ENCODE assay signal across 8 cellular contexts in genomic region chr1:173715538-173715844, GRCh38. TPM values are rescaled to one million over a fixed set of nuclear protein-coding genes. Genes with fewer than 3 reads are reported as not detected.
DNase-seq lines count a peak whose midpoint lies in the region; ATAC-seq and TF ChIP-seq lines count a peak whose summit lies in the region.

No MANE protein-coding gene starts in this region.

- peaks cover 4% of the 10 kb centered on the region for H3K36me3 ChIP-seq in thoracic aorta

- H3K27me3 Mint-ChIP-seq in activated CD8-positive, alpha-beta memory T cell treated with anti-CD3 and anti-CD28 coated beads, Interleukin-2, amount 10 ng/mL, durations not matched to agents 7 days and 5 days, result peaks cover 13% of the 10 kb centered on the region
- peaks cover 3% of the 10 kb centered on the region for H3K27me3 Mint-ChIP-seq in activated naive CD8-positive, alpha-beta T cell treated with anti-CD3 and anti-CD28 coated beads for 36 hours

- peak overlapping the region; percentile 88 for H3K4me3 Mint-ChIP-seq in activated CD8-positive, alpha-beta memory T cell treated with anti-CD3 and anti-CD28 coated beads, Interleukin-2, amount 10 ng/mL, durations not matched to agents 7 days and 5 days
- peak overlapping the region; percentile 94 for H3K4me3 Mint-ChIP-seq in activated naive CD8-positive, alpha-beta T cell treated with anti-CD3 and anti-CD28 coated beads for 36 hours

- peaks cover 17 to 21% of the 10 kb centered on the region in 2 donors for H3K4me1 ChIP-seq in thoracic aorta (ENCODE audit: control insufficient read depth in 1 of 2, low read depth in 2 of 2)

- H3K9me3 Mint-ChIP-seq in activated CD8-positive, alpha-beta memory T cell treated with anti-CD3 and anti-CD28 coated beads, Interleukin-2, amount 10 ng/mL, durations not matched to agents 7 days and 5 days (ENCODE audit: low read depth), result no peaks in the 10 kb centered on the region
- no peaks in the 10 kb centered on the region for H3K9me3 Mint-ChIP-seq in activated naive CD8-positive, alpha-beta T cell treated with anti-CD3 and anti-CD28 coated beads for 36 hours

- CTCF ChIA-PET in activated CD8-positive, alpha-beta memory T cell treated with anti-CD3 and anti-CD28 coated beads, Interleukin-2, amount 10 ng/mL, durations not matched to agents 7 days and 5 days (lab: Charles Lee), result interaction anchor here (1.2 to 4.9 kb wide), 5 partner anchors 8 to 296 kb away, joined by 3 to 30 read pairs (median 4); partner anchors contain the start of genes CENPL and DARS2
- CTCF ChIA-PET in GM10248 (lab: Yijun Ruan, JAX), result interaction anchor here (0.9 to 1.0 kb wide), 2 partner anchors 284 to 285 kb away, joined by 3 read pairs; no protein-coding TSS in a partner anchor

- intact Hi-C loops in left colon (cut with DNase I, micrococcal nuclease), result no loop called here

- ATAC-seq in activated CD8-positive, alpha-beta memory T cell treated with anti-CD3 and anti-CD28 coated beads, Interleukin-2, amount 10 ng/mL, durations not matched to agents 7 days and 5 days, result no peak
- ATAC-seq in left colon (peak; percentile 1), thoracic aorta (ENCODE audit: insufficient number of reproducible peaks, low FRiP score, low read depth) (no peak)

- H3K4me3 ChIP-seq in thoracic aorta, result peak overlapping the region; percentile 95

- H3K27me3 ChIP-seq in thoracic aorta (replicated peaks; ENCODE audit: insufficient read depth), result no peaks in the 10 kb centered on the region

- no peaks in the 10 kb centered on the region for H3K9me3 ChIP-seq in thoracic aorta

- POLR2A ChIA-PET in GM10248 (lab: Yijun Ruan, JAX), result no interaction called here

- H3K27ac ChIP-seq in thoracic aorta, result peak overlapping the region; percentile 86 to 93

- TF ChIP-seq CTCF in thoracic aorta (IDR thresholded peaks at IDR 0.05) (no peak), GM10248 (IDR thresholded peaks at IDR 0.05; ENCODE audit: control extremely low read depth, extremely low read depth, low read depth, missing control alignments) (no peak)

- no peak for DNase-seq in activated CD8-positive, alpha-beta memory T cell treated with anti-CD3 and anti-CD28 coated beads, Interleukin-2, amount 10 ng/mL, durations not matched to agents 7 days and 5 days
- DNase-seq in activated CD8-positive, alpha-beta memory T cell treated with anti-CD3 and anti-CD28 coated beads, Interleukin-2, amount 50 U/mL, for 4 hours, result no peak
- DNase-seq in activated naive CD8-positive, alpha-beta T cell treated with anti-CD3 and anti-CD28 coated beads for 36 hours, result no peak
- no peak for DNase-seq in left colon
- DNase-seq in thoracic aorta (ENCODE audit: low spot score), result no peak
- no peak for DNase-seq in central memory CD4-positive, alpha-beta T cell
- no peak for DNase-seq in GM10248 (ENCODE audit: extremely low spot score)
- no peak for DNase-seq in amniotic stem cell (lab: John Stamatoyannopoulos, UW)

- H3K4me1 Mint-ChIP-seq in activated CD8-positive, alpha-beta memory T cell treated with anti-CD3 and anti-CD28 coated beads, Interleukin-2, amount 10 ng/mL, durations not matched to agents 7 days and 5 days, result peaks cover 29% of the 10 kb centered on the region
- H3K4me1 Mint-ChIP-seq in activated naive CD8-positive, alpha-beta T cell treated with anti-CD3 and anti-CD28 coated beads for 36 hours, result peaks cover 19% of the 10 kb centered on the region

- H3K36me3 Mint-ChIP-seq in activated CD8-positive, alpha-beta memory T cell treated with anti-CD3 and anti-CD28 coated beads, Interleukin-2, amount 10 ng/mL, durations not matched to agents 7 days and 5 days, result peaks cover 17% of the 10 kb centered on the region
- peaks cover 12% of the 10 kb centered on the region for H3K36me3 Mint-ChIP-seq in activated naive CD8-positive, alpha-beta T cell treated with anti-CD3 and anti-CD28 coated beads for 36 hours

- H3K27ac Mint-ChIP-seq in activated CD8-positive, alpha-beta memory T cell treated with anti-CD3 and anti-CD28 coated beads, Interleukin-2, amount 10 ng/mL, durations not matched to agents 7 days and 5 days, result peak overlapping the region; percentile 90
- peak overlapping the region; percentile 89 for H3K27ac Mint-ChIP-seq in activated naive CD8-positive, alpha-beta T cell treated with anti-CD3 and anti-CD28 coated beads for 36 hours

RNA-seq across cellular contexts. Expression of gene KLHL20, which starts 0.7 kb away (rescaled TPM):
- total RNA-seq in activated CD8-positive, alpha-beta memory T cell treated with anti-CD3 and anti-CD28 coated beads, Interleukin-2, amount 10 ng/mL, durations not matched to agents 7 days and 5 days, result 10 to 100 TPM; 18.8 to 25.0 TPM
- total RNA-seq in activated naive CD8-positive, alpha-beta T cell treated with anti-CD3 and anti-CD28 coated beads for 36 hours, result 10 to 100 TPM; 12.1 to 12.9 TPM
- total RNA-seq in left colon (10 to 100 TPM; 23.3 to 25.1 TPM), thoracic aorta (10 to 100 TPM; 21.1 to 75.8 TPM)

RNA-seq across cellular contexts. Expression of gene ANKRD45, which starts 45.8 kb away (rescaled TPM):
- total RNA-seq in activated CD8-positive, alpha-beta memory T cell treated with anti-CD3 and anti-CD28 coated beads, Interleukin-2, amount 10 ng/mL, durations not matched to agents 7 days and 5 days, result under 1 TPM in 1 of 2 experiments, not detected in 1; 0.20 TPM
- under 1 TPM in 1 of 2 experiments, not detected in 1; 0.14 TPM for total RNA-seq in activated naive CD8-positive, alpha-beta T cell treated with anti-CD3 and anti-CD28 coated beads for 36 hours
- 1 to 10 TPM; 1.3 to 1.7 TPM for total RNA-seq in left colon
- not detected for total RNA-seq in thoracic aorta
